Comparison of ENCODE assay signal across 8 cellular contexts in genomic region chr10:99619851-99620712, GRCh38. TPM values are rescaled to one million over a fixed set of nuclear protein-coding genes. Genes with fewer than 3 reads are reported as not detected.
A peak's percentile ranks its signal among the peaks of the same experiment; 100 is the strongest.
DNase-seq lines count a peak whose midpoint lies in the region; ATAC-seq and TF ChIP-seq lines count a peak whose summit lies in the region.

TSS of gene SLC25A28 (minus strand) at chr10:99620439. CDS start at chr10:99620335, 104 bp downstream.

- H3K36me3 ChIP-seq in effector memory CD4-positive, alpha-beta T cell (ENCODE audit: control insufficient read depth, insufficient read depth, low read length) = peaks cover 3% of the 10 kb centered on the region
- no peaks in the 10 kb centered on the region for H3K36me3 ChIP-seq in lung (ENCODE audit: control insufficient read depth in 2 of 2, insufficient read depth in 2 of 2, low read length in 2 of 2)

- no peaks in the 10 kb centered on the region for H3K9me3 ChIP-seq in effector memory CD4-positive, alpha-beta T cell (ENCODE audit: control insufficient read depth, low read length)
- no peaks in the 10 kb centered on the region for H3K9me3 ChIP-seq in lung (ENCODE audit: control insufficient read depth in 2 of 2, insufficient read depth in 1 of 2, low read length in 1 of 2)

- H3K4me1 ChIP-seq in effector memory CD4-positive, alpha-beta T cell (ENCODE audit: control insufficient read depth, insufficient read depth, low read length, poor library complexity, severe bottlenecking) = peaks cover 27% of the 10 kb centered on the region
- peaks cover 8 to 14% of the 10 kb centered on the region in 2 donors for H3K4me1 ChIP-seq in lung (ENCODE audit: control insufficient read depth in 2 of 2, insufficient read depth in 2 of 2, low read length in 2 of 2)

- DNase-seq in A172 (ENCODE audit: low spot score) (no peak), NCI-H82 treated with DMSO at 0.1 percent for 48 hours (lab: John Stamatoyannopoulos, UW; ENCODE audit: unreplicated experiment) (peak; percentile 99), lung (ENCODE audit: low spot score) (peak; percentile 96)
- DNase-seq in activated CD8-positive, alpha-beta memory T cell treated with anti-CD3 and anti-CD28 coated beads for 1 hour (ENCODE audit: extremely low read depth in 1 of 2, low read depth in 1 of 2) = peak; percentile 81 to 85
- peak in 2 of 3 donors; percentile 91 for DNase-seq in effector memory CD4-positive, alpha-beta T cell
- peak; percentile 77 to 86 (median 85) for DNase-seq in stimulated activated CD4-positive, alpha-beta T cell treated with anti-CD3 and anti-CD28 coated beads, TNF-alpha, amount 100 ng/mL, for 4 hours (ENCODE audit: low read depth in 3 of 3)

- H3K27ac ChIP-seq in effector memory CD4-positive, alpha-beta T cell (ENCODE audit: insufficient read depth, low read length, poor library complexity, severe bottlenecking) = peak within 1 kb of the TSS; percentile 97
- H3K27ac ChIP-seq in lung (ENCODE audit: low read depth in 1 of 2, low read length in 1 of 2) = peak within 1 kb of the TSS; percentile 95 to 100

- WGBS in lung, 2 donors = 1% methylated on average over 63 to 75 of the region's 75 CpGs

- no peaks in the 10 kb centered on the region for H3K27me3 ChIP-seq in effector memory CD4-positive, alpha-beta T cell (replicated peaks; ENCODE audit: control insufficient read depth, insufficient read depth, low read length, poor library complexity, severe bottlenecking)
- no peaks in the 10 kb centered on the region for H3K27me3 ChIP-seq in lung (ENCODE audit: control insufficient read depth, insufficient read depth)

- no peak for TF ChIP-seq CTCF in lung (IDR thresholded peaks at IDR 0.05; ENCODE audit: control extremely low read depth, extremely low read depth)

- peak within 1 kb of the TSS; percentile 84 for H3K4me3 ChIP-seq in effector memory CD4-positive, alpha-beta T cell (ENCODE audit: insufficient read depth, low read depth, low read length, poor library complexity, severe bottlenecking)
- H3K4me3 ChIP-seq in lung = peak within 1 kb of the TSS; percentile 88

- ATAC-seq in GM18907 (IDR thresholded peaks at IDR 0.05; ENCODE audit: unreplicated experiment) (peak; percentile 87), HG03521 (IDR thresholded peaks at IDR 0.05; ENCODE audit: unreplicated experiment) (peak; percentile 74), lung (ENCODE audit: insufficient read depth, low FRiP score) (peak; percentile 86)

RNA-seq across cellular contexts. Expression of gene SLC25A28, which starts in this region (rescaled TPM):
- total RNA-seq in A172 (2014; rRNA removed; shearing (Covaris generic)) = 17.4 and 18.2 TPM in 2 replicates
- total RNA-seq in lung = 10 to 100 TPM; 31.1 to 47.9 TPM
- polyA plus RNA-seq in lung = 10 to 100 TPM; 47.2 to 86.9 TPM
